Comparison of ENCODE assay signal across 26 cellular contexts in the genomic region with DNA sequence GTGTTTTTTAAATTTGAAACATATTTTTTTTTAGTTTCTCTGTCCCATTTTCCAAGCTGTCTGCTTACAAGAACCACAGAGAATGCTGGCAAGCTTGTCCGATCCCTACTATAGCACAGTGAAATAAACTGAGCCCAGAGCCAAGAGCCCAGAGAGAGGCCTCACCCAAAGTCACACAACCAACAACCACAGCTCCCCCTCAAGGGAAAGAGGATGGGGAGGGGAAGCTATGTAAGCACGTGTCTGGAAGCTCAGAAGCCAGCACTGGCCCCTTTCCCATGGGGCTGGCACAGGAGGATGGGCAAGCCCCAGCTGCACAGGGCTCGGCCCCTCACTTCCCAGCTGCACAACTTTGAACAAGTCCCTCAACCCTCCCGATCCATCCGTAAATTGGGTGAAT. TPM values are rescaled to one million over a fixed set of nuclear protein-coding genes. Genes with fewer than 3 reads are reported as not detected.
DNase-seq lines count a peak whose midpoint lies in the region; ATAC-seq and TF ChIP-seq lines count a peak whose summit lies in the region.
"Had no signal": no experiment of that assay in that cellular context is flagged by ENCODE, and none has a peak within 500 bp of the region (broad histone marks: within the 10 kb centered on the region; RNA-seq: fewer than 3 reads in every experiment).

No MANE protein-coding gene starts in this region.

- no peaks in the 10 kb centered on the region for H3K9me3 ChIP-seq in cardiac muscle cell (ENCODE audit: low read depth)
- H3K9me3 ChIP-seq: breast epithelium, SJCRH30, thoracic aorta had no signal

- H3K27me3 Mint-ChIP-seq in activated naive CD8-positive, alpha-beta T cell treated with anti-CD3 and anti-CD28 coated beads, Interleukin-2, amount 50 U/mL, for 24 hours = peaks cover 2% of the 10 kb centered on the region
- no peaks in the 10 kb centered on the region for H3K27me3 Mint-ChIP-seq in stimulated activated naive B cell treated with anti-CD40 and anti-IgM and Interleukin-4, amounts not matched to agents 10 μg/mL and 1 μg/mL and 100 μg/mL, for 72 hours

- H3K4me1 ChIP-seq in cardiac muscle cell (ENCODE audit: low read depth) = peaks cover 5% of the 10 kb centered on the region

- H3K36me3 ChIP-seq in cardiac muscle cell (no peaks in the 10 kb centered on the region), H7 (replicated peaks; ENCODE audit: control insufficient read depth, insufficient read depth, low read length) (no peaks in the 10 kb centered on the region)
- H3K36me3 ChIP-seq: breast epithelium, thoracic aorta had no signal

- H3K4me3 ChIP-seq in cardiac muscle cell (no peak overlapping the region), H7 (ENCODE audit: insufficient read depth, low read depth, low read length) (no peak overlapping the region)
- H3K4me3 ChIP-seq: breast epithelium, coronary artery, SJCRH30, smooth muscle cell, thoracic aorta had no signal

- peak overlapping the region; percentile 57 for H3K27ac ChIP-seq in cardiac muscle cell
- H3K27ac ChIP-seq: breast epithelium, coronary artery, HL-60, SJCRH30, thoracic aorta had no signal

- no peak overlapping the region for H3K4me3 Mint-ChIP-seq in activated naive CD8-positive, alpha-beta T cell treated with anti-CD3 and anti-CD28 coated beads, Interleukin-2, amount 50 U/mL, for 24 hours
- H3K4me3 Mint-ChIP-seq in stimulated activated naive B cell treated with anti-CD40 and anti-IgM and Interleukin-4, amounts not matched to agents 10 μg/mL and 1 μg/mL and 100 μg/mL, for 72 hours = no peak overlapping the region

- peak overlapping the region; percentile 50 for H3K27ac Mint-ChIP-seq in activated naive CD8-positive, alpha-beta T cell treated with anti-CD3 and anti-CD28 coated beads, Interleukin-2, amount 50 U/mL, for 24 hours
- peak overlapping the region; percentile 37 for H3K27ac Mint-ChIP-seq in stimulated activated naive B cell treated with anti-CD40 and anti-IgM and Interleukin-4, amounts not matched to agents 10 μg/mL and 1 μg/mL and 100 μg/mL, for 72 hours

- H3K9me3 Mint-ChIP-seq in activated naive CD8-positive, alpha-beta T cell treated with anti-CD3 and anti-CD28 coated beads, Interleukin-2, amount 50 U/mL, for 24 hours = no peaks in the 10 kb centered on the region
- no peaks in the 10 kb centered on the region for H3K9me3 Mint-ChIP-seq in stimulated activated naive B cell treated with anti-CD40 and anti-IgM and Interleukin-4, amounts not matched to agents 10 μg/mL and 1 μg/mL and 100 μg/mL, for 72 hours

- ATAC-seq in Right ventricle myocardium inferior (no peak), HG03354 (IDR thresholded peaks at IDR 0.05; ENCODE audit: poor library complexity, severe bottlenecking, unreplicated experiment) (no peak)
- no peak for ATAC-seq in activated naive CD8-positive, alpha-beta T cell treated with anti-CD3 and anti-CD28 coated beads, Interleukin-2, amount 50 U/mL, for 24 hours
- no peak for ATAC-seq in stimulated activated naive B cell treated with anti-CD40 and anti-IgM and Interleukin-4, amounts not matched to agents 10 μg/mL and 1 μg/mL and 100 μg/mL, for 72 hours (replicated peaks)
- ATAC-seq: PC-3 had no signal

- intact Hi-C loops in Right ventricle myocardium inferior (cut with DNase I) = no loop called here

- H3K4me1 Mint-ChIP-seq in activated naive CD8-positive, alpha-beta T cell treated with anti-CD3 and anti-CD28 coated beads, Interleukin-2, amount 50 U/mL, for 24 hours = peaks cover 41% of the 10 kb centered on the region
- peaks cover 33 to 36% of the 10 kb centered on the region in 2 donors for H3K4me1 Mint-ChIP-seq in stimulated activated naive B cell treated with anti-CD40 and anti-IgM and Interleukin-4, amounts not matched to agents 10 μg/mL and 1 μg/mL and 100 μg/mL, for 72 hours

- peaks cover 14% of the 10 kb centered on the region for H3K36me3 Mint-ChIP-seq in activated naive CD8-positive, alpha-beta T cell treated with anti-CD3 and anti-CD28 coated beads, Interleukin-2, amount 50 U/mL, for 24 hours (ENCODE audit: low read depth)
- H3K36me3 Mint-ChIP-seq in stimulated activated naive B cell treated with anti-CD40 and anti-IgM and Interleukin-4, amounts not matched to agents 10 μg/mL and 1 μg/mL and 100 μg/mL, for 72 hours = peaks cover 6 to 15% of the 10 kb centered on the region in 2 donors

- H3K27me3 ChIP-seq in cardiac muscle cell (no peaks in the 10 kb centered on the region), H7 (ENCODE audit: control insufficient read depth, insufficient read depth, low read length) (no peaks in the 10 kb centered on the region)

- no peak for DNase-seq in cardiac muscle cell (ENCODE audit: low read depth in 1 of 2, low spot score in 1 of 2)
- DNase-seq in Right ventricle myocardium inferior (ENCODE audit: missing footprints) = no peak
- DNase-seq in RPMI7951 (ENCODE audit: low read depth) = peak; percentile 10
- no peak for DNase-seq in activated naive CD8-positive, alpha-beta T cell treated with anti-CD3 and anti-CD28 coated beads, Interleukin-2, amount 50 U/mL, for 24 hours
- no peak for DNase-seq in stimulated activated naive B cell treated with anti-CD40 and anti-IgM and Interleukin-4, amounts not matched to agents 10 μg/mL and 1 μg/mL and 100 μg/mL, for 72 hours
- DNase-seq in GM03348 (ENCODE audit: low spot score) = no peak
- DNase-seq in H7 = no peak
- DNase-seq: activated CD4-positive, alpha-beta T cell treated with anti-CD3 and anti-CD28 coated beads, Interleukin-2, amount 50 U/mL, for 4 hours; DND-41; GOT3; NCI-H1105 treated with DMSO at 0.1 percent for 48 hours; NCI-H2081 treated with DMSO at 0.1 percent for 48 hours; occipital lobe; PC-3; SJCRH30; stimulated activated naive CD4-positive, alpha-beta T cell had no signal

- no peak for TF ChIP-seq CTCF in cardiac muscle cell (IDR thresholded peaks at IDR 0.05; ENCODE audit: low read depth, low read length)

RNA-seq across cellular contexts. Expression of a gene that starts 3.2 kb away (rescaled TPM):
- 55.7 and 74.7 TPM in 2 replicates for total RNA-seq in cardiac muscle cell
- 51.6 and 59.4 TPM in 2 replicates for polyA plus RNA-seq in cardiac muscle cell
- 29.9 TPM for total RNA-seq in Right ventricle myocardium inferior
- total RNA-seq in RPMI7951 (2014; rRNA removed; shearing (Covaris generic)) = 39.4 and 58.1 TPM in 2 replicates
- 27.5 and 34.6 TPM in 2 replicates for total RNA-seq in H7 (2014; rRNA removed; shearing (Covaris generic))

RNA-seq across cellular contexts. Expression of a gene that starts 13.0 kb away (rescaled TPM):
- total RNA-seq in cardiac muscle cell = 1.0 TPM in 1 of 2 replicates, not detected in the other
- 0.25 and 1.1 TPM in 2 replicates for polyA plus RNA-seq in cardiac muscle cell
- not detected for total RNA-seq in Right ventricle myocardium inferior
- not detected in 2 replicates for total RNA-seq in RPMI7951 (2014; rRNA removed; shearing (Covaris generic))
- 1.7 and 4.1 TPM in 2 replicates for total RNA-seq in H7 (2014; rRNA removed; shearing (Covaris generic))
- total RNA-seq: breast epithelium; kidney; lung microvascular endothelial cell; occipital lobe; PC-3; renal cortical epithelial cell; SJCRH30; T-helper 1 cell treated with Interleukin-12 subunit alpha and Interleukin-12 subunit beta and Interleukin-4 antibody, amounts not matched to agents 30 ng/mL and 1 ng/mL, for 36 hours; thoracic aorta had no signal

RNA-seq across cellular contexts. Expression of a gene that starts 39.1 kb away (rescaled TPM):
- 257 and 264 TPM in 2 replicates for total RNA-seq in cardiac muscle cell
- polyA plus RNA-seq in cardiac muscle cell = 230 and 288 TPM in 2 replicates
- total RNA-seq in Right ventricle myocardium inferior = 110 TPM
- 405 and 548 TPM in 2 replicates for total RNA-seq in RPMI7951 (2014; rRNA removed; shearing (Covaris generic))
- 88.1 and 97.5 TPM in 2 replicates for total RNA-seq in H7 (2014; rRNA removed; shearing (Covaris generic))

RNA-seq across cellular contexts. Expression of a gene that starts 39.4 kb away (rescaled TPM):
- total RNA-seq in cardiac muscle cell = 34.7 and 39.5 TPM in 2 replicates
- 73.1 and 86.5 TPM in 2 replicates for polyA plus RNA-seq in cardiac muscle cell
- 38.5 TPM for total RNA-seq in Right ventricle myocardium inferior
- 31.1 and 37.5 TPM in 2 replicates for total RNA-seq in RPMI7951 (2014; rRNA removed; shearing (Covaris generic))
- 23.9 and 29.1 TPM in 2 replicates for total RNA-seq in H7 (2014; rRNA removed; shearing (Covaris generic))

RNA-seq across cellular contexts. Expression of a gene that starts 43.7 kb away (rescaled TPM):
- total RNA-seq in cardiac muscle cell (28.6 and 36.8 TPM in 2 replicates), Right ventricle myocardium inferior (18.0 TPM)
- polyA plus RNA-seq in cardiac muscle cell = 24.6 and 30.8 TPM in 2 replicates
- total RNA-seq in RPMI7951 (2014; rRNA removed; shearing (Covaris generic)) = 38.4 and 42.7 TPM in 2 replicates
- 37.7 and 39.9 TPM in 2 replicates for total RNA-seq in H7 (2014; rRNA removed; shearing (Covaris generic))
